In the genomic region with DNA sequence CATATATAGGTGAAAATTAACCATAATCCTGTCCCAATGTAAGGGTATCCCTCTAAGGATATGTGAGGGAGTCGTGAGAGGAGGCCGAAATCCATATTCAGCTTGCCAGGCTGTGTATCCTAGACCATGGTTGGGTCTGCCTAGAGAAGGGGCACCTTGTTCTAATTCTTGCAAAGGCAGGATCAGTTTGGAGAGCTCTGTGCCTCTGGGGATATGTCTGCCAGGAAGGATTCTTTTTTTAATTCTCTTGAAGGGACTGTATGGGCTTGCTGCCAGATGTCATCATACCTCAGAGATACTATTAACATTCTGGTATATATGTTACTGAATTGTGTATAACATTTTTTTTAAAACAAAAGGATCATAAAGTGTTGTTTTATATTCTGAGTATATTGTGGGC, we compare ENCODE assay signal across 8 cellular contexts. TPM values are rescaled to one million over a fixed set of nuclear protein-coding genes. Genes with fewer than 3 reads are reported as not detected.
A peak's percentile ranks its signal among the peaks of the same experiment; 100 is the strongest.
DNase-seq lines count a peak whose midpoint lies in the region; TF ChIP-seq lines count a peak whose summit lies in the region.

No MANE protein-coding gene starts in this region.

- H3K4me3 Mint-ChIP-seq in T-helper 2 cell treated with Interferon-gamma antibody and Interleukin-4, amounts not matched to agents 5 μg/mL and 100 μg/mL, for 36 hours: peak overlapping the region; percentile 94
- H3K4me3 Mint-ChIP-seq in endodermal cell: peak overlapping the region; percentile 81

- POLR2A ChIA-PET in PC-9 (lab: Charles Lee; ENCODE audit: unreplicated experiment): interaction anchor here (0.6 kb wide), 1 partner anchor 230 kb away, joined by 5 read pairs; no protein-coding TSS in a partner anchor

- no peaks in the 10 kb centered on the region for H3K27me3 Mint-ChIP-seq in T-helper 2 cell treated with Interferon-gamma antibody and Interleukin-4, amounts not matched to agents 5 μg/mL and 100 μg/mL, for 36 hours (ENCODE audit: low read depth)
- no peaks in the 10 kb centered on the region for H3K27me3 Mint-ChIP-seq in endodermal cell (ENCODE audit: insufficient read depth)

- BruUV-seq in PC-9 (replicated peaks; lab: Mats Ljungman, UMichigan): no TSS peak

- WGBS in endodermal cell (ENCODE audit: insufficient coverage in 1 of 2, insufficient read length in 1 of 2), 2 experiments: 75 to 84% methylated on average over 2 of the region's 2 CpGs

- TF ChIP-seq CTCF in PC-9 (conservative IDR thresholded peaks at IDR 0.05): no peak
- TF ChIP-seq CTCF in endodermal cell (conservative IDR thresholded peaks at IDR 0.05): no peak

- no peaks in the 10 kb centered on the region; the same call in 1 of the 2 replicates for H4K20me1 ChIP-seq in PC-9 (ENCODE audit: insufficient read depth)

- H3K36me3 ChIP-seq in PC-9 (ENCODE audit: low read depth) (no peaks in the 10 kb centered on the region), endodermal cell (ENCODE audit: control insufficient read depth, insufficient read depth, low read length) (peaks cover 9% of the 10 kb centered on the region), skeletal muscle satellite cell (ENCODE audit: insufficient read depth, low read length) (no peaks in the 10 kb centered on the region), H7 (replicated peaks; ENCODE audit: control insufficient read depth, insufficient read depth, low read length) (peaks cover 1% of the 10 kb centered on the region; the same call in 1 of the 2 replicates)

- peaks cover 22% of the 10 kb centered on the region for H3K36me3 Mint-ChIP-seq in T-helper 2 cell treated with Interferon-gamma antibody and Interleukin-4, amounts not matched to agents 5 μg/mL and 100 μg/mL, for 36 hours (ENCODE audit: low read depth)
- peaks cover 15% of the 10 kb centered on the region for H3K36me3 Mint-ChIP-seq in endodermal cell (ENCODE audit: low read depth)

- H3K4me2 ChIP-seq in PC-9 (peak overlapping the region; percentile 85), skeletal muscle satellite cell (ENCODE audit: low read length) (peak overlapping the region; percentile 98)

- H3K9me3 ChIP-seq in PC-9 (ENCODE audit: insufficient read depth, low read depth) (no peaks in the 10 kb centered on the region), endodermal cell (ENCODE audit: control insufficient read depth, low read length) (no peaks in the 10 kb centered on the region), skeletal muscle satellite cell (replicated peaks; ENCODE audit: low read length) (no peaks in the 10 kb centered on the region)

- H3F3A ChIP-seq in PC-9 (ENCODE audit: insufficient read depth, low read depth): peaks cover 10% of the 10 kb centered on the region; the same call in 1 of the 2 replicates

- no peak for DNase-seq in T-helper 2 cell treated with Interferon-gamma antibody and Interleukin-4, amounts not matched to agents 5 μg/mL and 100 μg/mL, for 36 hours (ENCODE audit: low spot score)
- DNase-seq in T-helper 2 cell: no peak
- DNase-seq in PC-9: peak in 1 of 2 experiments; percentile 5
- DNase-seq in endodermal cell: no peak
- DNase-seq in H7: no peak
- no peak for DNase-seq in posterior vena cava (ENCODE audit: low spot score)
- DNase-seq in NCI-H1436 treated with DMSO at 0.1 percent for 48 hours (lab: John Stamatoyannopoulos, UW): no peak

- CTCF ChIA-PET in PC-9 (lab: Charles Lee): no interaction called here

- H3K9me3 Mint-ChIP-seq in T-helper 2 cell treated with Interferon-gamma antibody and Interleukin-4, amounts not matched to agents 5 μg/mL and 100 μg/mL, for 36 hours: no peaks in the 10 kb centered on the region
- no peaks in the 10 kb centered on the region for H3K9me3 Mint-ChIP-seq in endodermal cell

- 0 out of 2 replicates have a peak overlapping the region, but pooled peaks have one; percentile 45 for H3K27ac ChIP-seq in PC-9
- no peak overlapping the region for H3K27ac ChIP-seq in endodermal cell (ENCODE audit: low read depth, low read length)

- peak overlapping the region; percentile 77; the same call in 1 of the 2 replicates for H3K4me3 ChIP-seq in PC-9
- peak overlapping the region; percentile 99 for H3K4me3 ChIP-seq in endodermal cell (ENCODE audit: low read length)
- H3K4me3 ChIP-seq in skeletal muscle satellite cell (ENCODE audit: low read length): peak overlapping the region; percentile 98
- H3K4me3 ChIP-seq in H7 (ENCODE audit: insufficient read depth, low read depth, low read length): no peak overlapping the region

- H3K79me2 ChIP-seq in PC-9 (ENCODE audit: low read depth): peaks cover 67% of the 10 kb centered on the region

- H3K27me3 ChIP-seq in PC-9 (ENCODE audit: insufficient read depth, low read depth): no peaks in the 10 kb centered on the region
- no peaks in the 10 kb centered on the region for H3K27me3 ChIP-seq in endodermal cell (ENCODE audit: control insufficient read depth, insufficient read depth, low read length, poor library complexity, severe bottlenecking)
- H3K27me3 ChIP-seq in skeletal muscle satellite cell (ENCODE audit: control insufficient read depth, insufficient read depth, low read length): no peaks in the 10 kb centered on the region
- H3K27me3 ChIP-seq in H7 (ENCODE audit: control insufficient read depth, insufficient read depth, low read length): no peaks in the 10 kb centered on the region; the same call in 1 of the 2 replicates

- no peak overlapping the region for H3K9ac ChIP-seq in endodermal cell (ENCODE audit: extremely low read depth, low read length, poor library complexity, severe bottlenecking)
- peak overlapping the region; percentile 91 for H3K9ac ChIP-seq in skeletal muscle satellite cell (ENCODE audit: low read depth, low read length)

- H3K4me1 ChIP-seq in PC-9 (replicated peaks; ENCODE audit: insufficient read depth): peaks cover 20% of the 10 kb centered on the region
- no peaks in the 10 kb centered on the region for H3K4me1 ChIP-seq in endodermal cell (ENCODE audit: control insufficient read depth, insufficient read depth, low read length)
- H3K4me1 ChIP-seq in skeletal muscle satellite cell (ENCODE audit: control insufficient read depth, insufficient read depth, low read length): peaks cover 12% of the 10 kb centered on the region

- H2AFZ ChIP-seq in PC-9: no peak overlapping the region

- H3K27ac Mint-ChIP-seq in T-helper 2 cell treated with Interferon-gamma antibody and Interleukin-4, amounts not matched to agents 5 μg/mL and 100 μg/mL, for 36 hours: no peak overlapping the region
- H3K27ac Mint-ChIP-seq in endodermal cell: no peak overlapping the region

- intact Hi-C loops in PC-9 (cut with micrococcal nuclease; ENCODE audit: unreplicated experiment): loop anchor here (10.0 kb wide), 1 partner anchor 394 kb away; a partner anchor contains a TSS
- intact Hi-C loops in posterior vena cava (cut with DNase I): loop anchor here in 1 of 2 donors (5.0 kb wide), 2 partner anchors 82 to 142 kb away; a partner anchor contains a TSS

- H3K9me2 ChIP-seq in PC-9 (ENCODE audit: insufficient read depth): no peaks in the 10 kb centered on the region

- H3K4me1 Mint-ChIP-seq in T-helper 2 cell treated with Interferon-gamma antibody and Interleukin-4, amounts not matched to agents 5 μg/mL and 100 μg/mL, for 36 hours (ENCODE audit: low read depth): peaks cover 53% of the 10 kb centered on the region
- H3K4me1 Mint-ChIP-seq in endodermal cell: peaks cover 24% of the 10 kb centered on the region

RNA-seq across cellular contexts. Expression of a gene that starts 2.4 kb away (rescaled TPM):
- 54.3 and 69.7 TPM in 2 replicates for total RNA-seq in PC-9 (2021)
- total RNA-seq in endodermal cell: 100 to 1,000 TPM; 182 to 194 TPM
- 157 TPM for polyA plus RNA-seq in endodermal cell (2013, experiment 1 of 2)
- polyA plus RNA-seq in endodermal cell (2013, experiment 2 of 2): 142 TPM
- 42.6 and 63.6 TPM in 2 replicates for total RNA-seq in skeletal muscle satellite cell (2012; rRNA removed)
- total RNA-seq in H7 (2014; rRNA removed; shearing (Covaris generic)): 78.6 and 100 TPM in 2 replicates
- 100 to 1,000 TPM; 119 to 127 TPM for total RNA-seq in posterior vena cava
